ENCODE assay signal across 8 cellular contexts in genomic region chr5:176388003-176388340, GRCh38. TPM values are rescaled to one million over a fixed set of nuclear protein-coding genes. Genes with fewer than 3 reads are reported as not detected.
DNase-seq lines count a peak whose midpoint lies in the region; ATAC-seq, FAIRE-seq and TF ChIP-seq lines count a peak whose summit lies in the region.

No MANE protein-coding gene starts in this region.

- H3K4me1 Mint-ChIP-seq in memory B cell: peaks cover 13% of the 10 kb centered on the region

- ATAC-seq in memory B cell (ENCODE audit: low read depth) (no peak), HG03469 (IDR thresholded peaks at IDR 0.05; ENCODE audit: unreplicated experiment) (no peak), HG03442 (IDR thresholded peaks at IDR 0.05; ENCODE audit: unreplicated experiment) (no peak), GM21360 (IDR thresholded peaks at IDR 0.05; ENCODE audit: unreplicated experiment) (no peak)

- H3K36me3 Mint-ChIP-seq in memory B cell: peaks cover 13% of the 10 kb centered on the region

- H3K36me3 ChIP-seq in GM06990 (ENCODE audit: control insufficient read depth, insufficient read depth, low read length): peaks cover 25% of the 10 kb centered on the region
- H3K36me3 ChIP-seq in bronchial epithelial cell (ENCODE audit: control insufficient read depth, insufficient read depth, low read length): peaks cover 31% of the 10 kb centered on the region

- peak overlapping the region; percentile 96 for H3K4me3 Mint-ChIP-seq in memory B cell

- H3K27me3 Mint-ChIP-seq in memory B cell: no peaks in the 10 kb centered on the region

- H3K27me3 ChIP-seq in GM06990 (replicated peaks; ENCODE audit: control insufficient read depth, insufficient read depth, low read length) (no peaks in the 10 kb centered on the region), bronchial epithelial cell (ENCODE audit: control insufficient read depth, insufficient read depth, low read length) (no peaks in the 10 kb centered on the region)

- TF ChIP-seq POLR2A in NB4 (IDR thresholded peaks at IDR 0.05; ENCODE audit: extremely low read depth, insufficient read length): no peak

- peak overlapping the region; percentile 96 for H3K27ac Mint-ChIP-seq in memory B cell

- FAIRE-seq in bronchial epithelial cell (lab: Jason Lieb, UNC): peak; percentile 43

- DNase-seq in GM06990 (ENCODE audit: extremely low read depth, insufficient read length) (no peak), NB4 (ENCODE audit: low read depth) (peak; percentile 64), bronchial epithelial cell (ENCODE audit: low read depth) (no peak), memory B cell (ENCODE audit: low spot score in 2 of 2) (no peak), NCI-H748 treated with DMSO at 0.1 percent for 48 hours (lab: John Stamatoyannopoulos, UW) (no peak)

- peak overlapping the region; percentile 100 for H3K4me3 ChIP-seq in GM06990 (replicated peaks; ENCODE audit: low read depth, low read length)
- H3K4me3 ChIP-seq in NB4 (ENCODE audit: low read depth, low read length): peak overlapping the region; percentile 95
- H3K4me3 ChIP-seq in bronchial epithelial cell (ENCODE audit: low read depth, low read length): peak overlapping the region; percentile 93

- no peak for TF ChIP-seq CTCF in GM06990 (IDR thresholded peaks at IDR 0.05; ENCODE audit: insufficient read depth, low read length, poor library complexity, severe bottlenecking)
- TF ChIP-seq CTCF in NB4 (IDR thresholded peaks at IDR 0.05; ENCODE audit: low read depth, low read length): no peak
- no peak for TF ChIP-seq CTCF in bronchial epithelial cell (IDR thresholded peaks at IDR 0.05; ENCODE audit: insufficient read depth, low read length, severe bottlenecking)

- no peaks in the 10 kb centered on the region for H3K9me3 Mint-ChIP-seq in memory B cell

RNA-seq across cellular contexts. Expression of gene NOP16, which starts 0.4 kb away (rescaled TPM):
- total RNA-seq in bronchial epithelial cell: 29.3 and 36.1 TPM in 2 replicates

RNA-seq across cellular contexts. Expression of gene HIGD2A, which starts 0.6 kb away (rescaled TPM):
- total RNA-seq in bronchial epithelial cell: 20.8 and 22.7 TPM in 2 replicates

RNA-seq across cellular contexts. Expression of gene ARL10, which starts 22.7 kb away (rescaled TPM):
- 4.2 and 5.2 TPM in 2 replicates for total RNA-seq in bronchial epithelial cell

RNA-seq across cellular contexts. Expression of gene KIAA1191, which starts 26.4 kb away (rescaled TPM):
- 54.2 and 70.2 TPM in 2 replicates for total RNA-seq in bronchial epithelial cell

RNA-seq across cellular contexts. Expression of gene CLTB, which starts 28.4 kb away (rescaled TPM):
- total RNA-seq in bronchial epithelial cell: 241 and 381 TPM in 2 replicates
